In the genomic region with DNA sequence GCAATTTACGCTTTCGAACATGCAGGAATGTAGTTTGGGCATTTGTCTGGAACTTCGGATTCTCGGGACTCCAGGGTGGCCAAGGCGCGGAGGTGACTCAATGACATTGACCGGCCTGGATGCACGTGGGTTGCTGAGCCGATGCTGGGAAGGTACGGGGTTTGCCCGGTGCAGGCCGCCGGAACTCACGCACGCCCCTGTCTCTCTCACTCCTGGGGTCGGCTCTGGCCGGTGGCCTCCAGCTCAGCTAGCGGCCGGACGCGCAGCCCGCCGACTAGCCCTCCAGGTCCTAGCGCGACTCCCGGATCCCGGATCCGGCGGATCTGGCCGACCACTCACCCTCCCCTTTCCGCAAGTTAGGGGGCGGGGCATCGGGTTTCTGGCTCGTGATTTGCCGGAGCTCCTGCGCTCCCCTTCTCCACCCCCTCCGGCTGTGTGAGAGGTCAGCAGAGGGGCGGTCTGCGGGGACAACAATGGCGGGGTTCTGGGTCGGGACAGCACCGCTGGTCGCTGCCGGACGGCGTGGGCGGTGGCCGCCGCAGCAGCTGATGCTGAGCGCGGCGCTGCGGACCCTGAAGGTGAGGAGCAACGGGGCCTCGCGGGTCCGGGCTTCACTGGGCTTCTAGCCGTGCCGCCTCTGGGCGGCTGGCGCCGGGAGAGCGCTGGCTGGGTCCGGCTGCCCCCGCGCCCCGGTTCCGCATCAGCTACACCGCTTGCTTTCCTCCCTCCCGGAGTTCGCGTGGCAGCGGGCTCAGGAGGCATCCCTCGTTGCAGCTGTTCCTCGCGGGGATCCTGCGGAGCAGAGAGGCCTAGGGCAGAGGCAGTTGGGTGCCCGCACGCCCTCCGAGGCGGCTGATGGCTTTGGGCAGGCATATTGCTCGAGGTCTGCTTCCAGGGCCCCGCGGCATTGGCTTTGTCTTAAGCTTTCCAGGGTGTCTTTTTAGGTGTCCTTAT, we compare ENCODE assay signal across 8 cellular contexts.
A peak's percentile ranks its signal among the peaks of the same experiment; 100 is the strongest.
DNase-seq lines count a peak whose midpoint lies in the region; TF ChIP-seq lines count a peak whose summit lies in the region.

A gene with protein sequence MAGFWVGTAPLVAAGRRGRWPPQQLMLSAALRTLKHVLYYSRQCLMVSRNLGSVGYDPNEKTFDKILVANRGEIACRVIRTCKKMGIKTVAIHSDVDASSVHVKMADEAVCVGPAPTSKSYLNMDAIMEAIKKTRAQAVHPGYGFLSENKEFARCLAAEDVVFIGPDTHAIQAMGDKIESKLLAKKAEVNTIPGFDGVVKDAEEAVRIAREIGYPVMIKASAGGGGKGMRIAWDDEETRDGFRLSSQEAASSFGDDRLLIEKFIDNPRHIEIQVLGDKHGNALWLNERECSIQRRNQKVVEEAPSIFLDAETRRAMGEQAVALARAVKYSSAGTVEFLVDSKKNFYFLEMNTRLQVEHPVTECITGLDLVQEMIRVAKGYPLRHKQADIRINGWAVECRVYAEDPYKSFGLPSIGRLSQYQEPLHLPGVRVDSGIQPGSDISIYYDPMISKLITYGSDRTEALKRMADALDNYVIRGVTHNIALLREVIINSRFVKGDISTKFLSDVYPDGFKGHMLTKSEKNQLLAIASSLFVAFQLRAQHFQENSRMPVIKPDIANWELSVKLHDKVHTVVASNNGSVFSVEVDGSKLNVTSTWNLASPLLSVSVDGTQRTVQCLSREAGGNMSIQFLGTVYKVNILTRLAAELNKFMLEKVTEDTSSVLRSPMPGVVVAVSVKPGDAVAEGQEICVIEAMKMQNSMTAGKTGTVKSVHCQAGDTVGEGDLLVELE (plus strand): TSS at position 446 of the 954 bp plus-strand sequence. CDS start 28 bp downstream, at position 474.

- peaks cover 24% of the 10 kb centered on the region for H3K79me2 ChIP-seq in OCI-LY3 (ENCODE audit: low read length)

- no peaks in the 10 kb centered on the region for H3K27me3 ChIP-seq in OCI-LY3 (ENCODE audit: low read depth, low read length)

- no peaks in the 10 kb centered on the region for H3K9me3 ChIP-seq in OCI-LY3 (ENCODE audit: insufficient read depth, low read length)

- H3K9ac ChIP-seq in OCI-LY3 (ENCODE audit: low read length) = peak within 1 kb of the TSS; percentile 66

- H2AFZ ChIP-seq in OCI-LY3 (ENCODE audit: low read depth, low read length) = peak within 1 kb of the TSS; percentile 53

- no peaks in the 10 kb centered on the region for H3K36me3 ChIP-seq in OCI-LY3 (replicated peaks; ENCODE audit: low read depth, low read length)

- peak within 1 kb of the TSS; percentile 85 for H3K4me3 ChIP-seq in OCI-LY3 (ENCODE audit: low read length)

- H3K4me2 ChIP-seq in OCI-LY3 (ENCODE audit: low read length) = peak within 1 kb of the TSS; percentile 89

- H4K20me1 ChIP-seq in OCI-LY3 (ENCODE audit: insufficient read depth, low read length) = no peaks in the 10 kb centered on the region

- H3K27ac ChIP-seq in OCI-LY3 (ENCODE audit: low read length) = no peak within 1 kb of the TSS

- TF ChIP-seq CTCF in GM20000 (IDR thresholded peaks at IDR 0.05; ENCODE audit: extremely low read depth, missing control alignments) (no peak), OCI-LY3 (IDR thresholded peaks at IDR 0.05; ENCODE audit: low read depth, low read length) (no peak)

- DNase-seq in COR-L47 (lab: John Stamatoyannopoulos, UW) (peak; percentile 94), GM20000 (ENCODE audit: low spot score) (peak; percentile 97), HS-5 (ENCODE audit: low read depth) (peak; percentile 37), activated T-cell treated with anti-CD3 and anti-CD28 coated beads for 24 hours (ENCODE audit: low read depth) (peak; percentile 77), epidermal melanocyte (ENCODE audit: insufficient read length, low spot score) (peak; percentile 96), midbrain (lab: John Stamatoyannopoulos, UW) (peak; percentile 95)
- peak; percentile 78 to 84 for DNase-seq in stimulated activated CD8-positive, alpha-beta memory T cell treated with anti-CD3 and anti-CD28 coated beads, Interleukin-15, amount 100 ng/mL, for 48 hours (ENCODE audit: low read depth in 2 of 2)

- H3K4me1 ChIP-seq in OCI-LY3 (ENCODE audit: low read length) = peaks cover 16% of the 10 kb centered on the region

Comparison
In these comparisons a context has a peak if more than half of its experiments do, and no peak if none do; other contexts are left out.
1. DNase-seq: peak in every context shown above with its lines; median percentile 97 in GM20000; 96 in epidermal melanocyte; 95 in midbrain; 94 in COR-L47; 81 in stimulated activated CD8-positive, alpha-beta memory T cell treated with anti-CD3 and anti-CD28 coated beads, Interleukin-15, amount 100 ng/mL, for 48 hours; 77 in activated T-cell treated with anti-CD3 and anti-CD28 coated beads for 24 hours; 37 in HS-5.